ENCODE assay signal across 27 cellular contexts in genomic region chr6:93932175-93932574, GRCh38.
"Had no signal": no experiment of that assay in that cellular context is flagged by ENCODE, and none has a peak within 500 bp of the region (broad histone marks: within the 10 kb centered on the region; RNA-seq: fewer than 3 reads in every experiment).

No MANE protein-coding gene starts in this region.

- H3K4me3 Mint-ChIP-seq: immature natural killer cell; mesothelial cell of epicardium; naive B cell; natural killer cell treated with Interleukin-12 subunit alpha and Interleukin-12 subunit beta and Interleukin-15 and Interleukin-18, amount 100 ng/mL, for 72 hours; stimulated activated memory B cell treated with anti-CD40 and anti-IgM and Interleukin-4, amounts not matched to agents 10 μg/mL and 1 μg/mL and 100 μg/mL, for 72 hours; stimulated activated naive CD8-positive, alpha-beta T cell treated with anti-CD3 and anti-CD28 coated beads, Interleukin-15, amount 100 ng/mL, for 72 hours had no signal

- H3K4me2 ChIP-seq: smooth muscle cell had no signal

- H3K27ac Mint-ChIP-seq: immature natural killer cell; mesothelial cell of epicardium; naive B cell; natural killer cell treated with Interleukin-12 subunit alpha and Interleukin-12 subunit beta and Interleukin-15 and Interleukin-18, amount 100 ng/mL, for 72 hours; progenitor cell of endocrine pancreas; stimulated activated memory B cell treated with anti-CD40 and anti-IgM and Interleukin-4, amounts not matched to agents 10 μg/mL and 1 μg/mL and 100 μg/mL, for 72 hours; stimulated activated naive CD8-positive, alpha-beta T cell treated with anti-CD3 and anti-CD28 coated beads, Interleukin-15, amount 100 ng/mL, for 72 hours had no signal

- ATAC-seq: left colon; left lung; lower lobe of right lung; natural killer cell treated with Interleukin-12 subunit alpha and Interleukin-12 subunit beta and Interleukin-15 and Interleukin-18, amount 100 ng/mL, for 72 hours; right lobe of liver; stimulated activated memory B cell treated with anti-CD40 and anti-IgM and Interleukin-4, amounts not matched to agents 10 μg/mL and 1 μg/mL and 100 μg/mL, for 72 hours; stimulated activated naive CD8-positive, alpha-beta T cell treated with anti-CD3 and anti-CD28 coated beads, Interleukin-15, amount 100 ng/mL, for 72 hours; upper lobe of right lung had no signal

- H3K36me3 Mint-ChIP-seq: immature natural killer cell; mesothelial cell of epicardium; naive B cell; natural killer cell treated with Interleukin-12 subunit alpha and Interleukin-12 subunit beta and Interleukin-15 and Interleukin-18, amount 100 ng/mL, for 72 hours; stimulated activated memory B cell treated with anti-CD40 and anti-IgM and Interleukin-4, amounts not matched to agents 10 μg/mL and 1 μg/mL and 100 μg/mL, for 72 hours had no signal

- H3K4me1 ChIP-seq: left lung, lower lobe of right lung, right atrium auricular region, right lobe of liver, testis, thyroid gland, transverse colon, upper lobe of right lung had no signal

- DNase-seq: hippocampal formation; immature natural killer cell; kidney; left colon; left lung; lower lobe of right lung; mammary epithelial cell; mesenchymal stem cell; naive B cell; ovary; right lobe of liver; stimulated activated CD4-positive, alpha-beta T cell treated with anti-CD3 and anti-CD28 coated beads, Interleukin-1b, Interleukin-23, amount 100 ng/mL, for 48 hours; stimulated activated CD4-positive, alpha-beta T cell treated with anti-CD3 and anti-CD28 coated beads, Interleukin-2, amount 100 ng/mL, for 48 hours; stimulated activated CD4-positive, alpha-beta T cell treated with anti-CD3 and anti-CD28 coated beads, Interleukin-4, amount 100 ng/mL, for 4 hours; stimulated activated CD8-positive, alpha-beta memory T cell treated with anti-CD3 and anti-CD28 coated beads, Interleukin-4, amount 100 ng/mL, for 48 hours; stimulated activated naive CD4-positive, alpha-beta T cell treated with Interleukin-2 at 50 U/mL for 16 hours; stimulated activated naive CD8-positive, alpha-beta T cell treated with anti-CD3 and anti-CD28 coated beads, Interleukin-15, amount 100 ng/mL, for 72 hours; testis; thyroid gland; transverse colon; upper lobe of right lung had no signal

- H3K27ac ChIP-seq: left lung, lower lobe of right lung, ovary, right atrium auricular region, right lobe of liver, testis, thyroid gland, transverse colon, upper lobe of right lung had no signal

- H3K4me1 Mint-ChIP-seq: immature natural killer cell; naive B cell; stimulated activated memory B cell treated with anti-CD40 and anti-IgM and Interleukin-4, amounts not matched to agents 10 μg/mL and 1 μg/mL and 100 μg/mL, for 72 hours; stimulated activated naive CD8-positive, alpha-beta T cell treated with anti-CD3 and anti-CD28 coated beads, Interleukin-15, amount 100 ng/mL, for 72 hours had no signal

- H3K9me3 Mint-ChIP-seq: mesothelial cell of epicardium had no signal

- H3K27me3 Mint-ChIP-seq: naive B cell; natural killer cell treated with Interleukin-12 subunit alpha and Interleukin-12 subunit beta and Interleukin-15 and Interleukin-18, amount 100 ng/mL, for 72 hours; progenitor cell of endocrine pancreas; stimulated activated memory B cell treated with anti-CD40 and anti-IgM and Interleukin-4, amounts not matched to agents 10 μg/mL and 1 μg/mL and 100 μg/mL, for 72 hours; stimulated activated naive CD8-positive, alpha-beta T cell treated with anti-CD3 and anti-CD28 coated beads, Interleukin-15, amount 100 ng/mL, for 72 hours had no signal

- H3K36me3 ChIP-seq: left lung, lower lobe of right lung, ovary, right atrium auricular region, right lobe of liver, thyroid gland, transverse colon, upper lobe of right lung had no signal

- H3K4me3 ChIP-seq: left lung, lower lobe of right lung, ovary, right atrium auricular region, right lobe of liver, smooth muscle cell, testis, thyroid gland, transverse colon, upper lobe of right lung had no signal

- H3K27me3 ChIP-seq: left lung, ovary, right atrium auricular region, right lobe of liver, testis, thyroid gland, transverse colon, upper lobe of right lung had no signal
